In genomic region chr7:7984424-7984823, GRCh38 we compare ENCODE assay signal across 8 cellular contexts.
"Had no signal": no experiment of that assay in that cellular context is flagged by ENCODE, and none has a peak within 500 bp of the region (broad histone marks: within the 10 kb centered on the region; RNA-seq: fewer than 3 reads in every experiment).

No MANE protein-coding gene starts in this region.

- ATAC-seq: GM23338 had no signal

- H3K27ac ChIP-seq: HL-60, KMS-11 had no signal

- DNase-seq: H9, HCEC 1CT, IMR-90, KBM-7 had no signal

- FAIRE-seq: H1 had no signal

- H3K9ac ChIP-seq: KMS-11 had no signal

- H3K4me3 ChIP-seq: GM23338 had no signal

- H2AFZ ChIP-seq: GM23338 had no signal

- H3K4me2 ChIP-seq: GM23338, KMS-11 had no signal
